19 cellular contexts compared by ENCODE assay signal in genomic region chr2:38648107-38648761, GRCh38. TPM values are rescaled to one million over a fixed set of nuclear protein-coding genes. Genes with fewer than 3 reads are reported as not detected.
DNase-seq lines count a peak whose midpoint lies in the region; ATAC-seq, FAIRE-seq and TF ChIP-seq lines count a peak whose summit lies in the region.
"Had no signal": no experiment of that assay in that cellular context is flagged by ENCODE, and none has a peak within 500 bp of the region (broad histone marks: within the 10 kb centered on the region; RNA-seq: fewer than 3 reads in every experiment).

No MANE protein-coding gene starts in this region.

- H3K4me1 ChIP-seq in PC-9 (replicated peaks; ENCODE audit: insufficient read depth) (0 out of 2 replicates have a peak, but pooled peaks cover 9% of the 10 kb centered on the region), endodermal cell (ENCODE audit: control insufficient read depth, insufficient read depth, low read length) (peaks cover under 1% of the 10 kb centered on the region)
- H3K4me1 ChIP-seq: right lobe of liver, SJCRH30 had no signal

- H3K9me3 Mint-ChIP-seq in endodermal cell = peaks cover 17% of the 10 kb centered on the region
- H3K9me3 Mint-ChIP-seq: natural killer cell had no signal

- BruUV-seq in PC-9 (replicated peaks; lab: Mats Ljungman, UMichigan) = no TSS peak

- no peak overlapping the region for H3K9ac ChIP-seq in endodermal cell (ENCODE audit: extremely low read depth, low read length, poor library complexity, severe bottlenecking)

- peak overlapping the region; percentile 59 for H2AFZ ChIP-seq in PC-9

- no peak for TF ChIP-seq CTCF in HL-60 (IDR thresholded peaks at IDR 0.05; ENCODE audit: insufficient read depth, low read length)
- TF ChIP-seq CTCF in PC-9 (conservative IDR thresholded peaks at IDR 0.05) = no peak
- no peak for TF ChIP-seq CTCF in endodermal cell (conservative IDR thresholded peaks at IDR 0.05)

- ATAC-seq in HG03469 (IDR thresholded peaks at IDR 0.05; ENCODE audit: unreplicated experiment) = no peak
- ATAC-seq: body of pancreas, heart left ventricle, WTC11 had no signal

- H3K27me3 ChIP-seq in HL-60 (ENCODE audit: insufficient read depth, poor library complexity, severe bottlenecking) (no peaks in the 10 kb centered on the region), PC-9 (ENCODE audit: insufficient read depth, low read depth) (no peaks in the 10 kb centered on the region), endodermal cell (ENCODE audit: control insufficient read depth, insufficient read depth, low read length, poor library complexity, severe bottlenecking) (peaks cover 8% of the 10 kb centered on the region)
- H3K27me3 ChIP-seq: body of pancreas, heart left ventricle, right lobe of liver, SJCRH30 had no signal

- DNase-seq in CD1c-positive myeloid dendritic cell (ENCODE audit: extremely low spot score) (peak; percentile 53), HL-60 (ENCODE audit: low read depth in 1 of 2, low spot score in 1 of 2) (peak; percentile 94 to 96), PC-9 (peak in 1 of 2 experiments; percentile 50), epithelial cell of prostate (ENCODE audit: low read depth, low spot score) (peak; percentile 73), endodermal cell (no peak), mucosa of gallbladder (ENCODE audit: low spot score) (no peak), GM19239 (ENCODE audit: insufficient read length, low spot score) (no peak)
- DNase-seq: C1 segment of cervical spinal cord, heart left ventricle, left cardiac atrium, natural killer cell, NCI-H1092 treated with DMSO at 0.1 percent for 48 hours, NCI-H446 treated with DMSO at 0.1 percent for 48 hours, right lobe of liver, substantia nigra had no signal

- H3K79me2 ChIP-seq in PC-9 (ENCODE audit: low read depth) = no peaks in the 10 kb centered on the region

- H3K4me3 ChIP-seq in HL-60 (replicated peaks; ENCODE audit: insufficient read depth, low read length) (no peak overlapping the region), PC-9 (no peak overlapping the region), endodermal cell (ENCODE audit: low read length) (no peak overlapping the region)
- H3K4me3 ChIP-seq: body of pancreas, heart left ventricle, right lobe of liver, SJCRH30 had no signal

- FAIRE-seq in GM19239 (lab: Jason Lieb, UNC) = no peak

- H3K4me3 Mint-ChIP-seq in endodermal cell = no peak overlapping the region
- H3K4me3 Mint-ChIP-seq: natural killer cell, WTC11 had no signal

- no peaks in the 10 kb centered on the region for H3F3A ChIP-seq in PC-9 (ENCODE audit: insufficient read depth, low read depth)

- no peaks in the 10 kb centered on the region for H4K20me1 ChIP-seq in PC-9 (ENCODE audit: insufficient read depth)

- no peak overlapping the region for H3K27ac Mint-ChIP-seq in endodermal cell
- H3K27ac Mint-ChIP-seq: natural killer cell, WTC11 had no signal

- peaks cover 6% of the 10 kb centered on the region for H3K36me3 Mint-ChIP-seq in endodermal cell (ENCODE audit: low read depth)
- H3K36me3 Mint-ChIP-seq: natural killer cell had no signal

- no peak overlapping the region for H3K4me2 ChIP-seq in PC-9

- WGBS in endodermal cell (ENCODE audit: insufficient coverage in 1 of 2, insufficient read length in 1 of 2), 2 experiments = 87 to 90% methylated on average over 4 to 7 of the region's 7 CpGs

- H3K27ac ChIP-seq in HL-60 (replicated peaks) (peak overlapping the region; percentile 93), PC-9 (no peak overlapping the region), epithelial cell of prostate (peak overlapping the region; percentile 31), endodermal cell (ENCODE audit: low read depth, low read length) (no peak overlapping the region)
- H3K27ac ChIP-seq: body of pancreas, heart left ventricle, right lobe of liver, SJCRH30 had no signal

- peaks cover 14% of the 10 kb centered on the region for H3K4me1 Mint-ChIP-seq in endodermal cell
- H3K4me1 Mint-ChIP-seq: WTC11 had no signal

- no peaks in the 10 kb centered on the region for H3K27me3 Mint-ChIP-seq in endodermal cell (ENCODE audit: insufficient read depth)

- no peaks in the 10 kb centered on the region for H3K9me3 ChIP-seq in PC-9 (ENCODE audit: insufficient read depth, low read depth)
- peaks cover 11% of the 10 kb centered on the region for H3K9me3 ChIP-seq in endodermal cell (ENCODE audit: control insufficient read depth, low read length)
- H3K9me3 ChIP-seq: body of pancreas, right lobe of liver had no signal

- CTCF ChIA-PET in PC-9 (lab: Charles Lee) = no interaction called here

- H3K9me2 ChIP-seq in PC-9 (ENCODE audit: insufficient read depth) = no peaks in the 10 kb centered on the region

- POLR2A ChIA-PET in PC-9 (lab: Charles Lee; ENCODE audit: unreplicated experiment) = no interaction called here

- H3K36me3 ChIP-seq in PC-9 (ENCODE audit: low read depth) (no peaks in the 10 kb centered on the region), endodermal cell (ENCODE audit: control insufficient read depth, insufficient read depth, low read length) (no peaks in the 10 kb centered on the region)
- H3K36me3 ChIP-seq: heart left ventricle, right lobe of liver, SJCRH30 had no signal

- intact Hi-C loops in PC-9 (cut with micrococcal nuclease; ENCODE audit: unreplicated experiment) = no loop called here

RNA-seq across cellular contexts. Expression of gene GALM, which starts 17.7 kb away (rescaled TPM):
- total RNA-seq in PC-9 (2021) = 26.3 and 27.7 TPM in 2 replicates
- 10 to 100 TPM; 14.2 to 16.2 TPM for total RNA-seq in endodermal cell
- 9.3 TPM for polyA plus RNA-seq in endodermal cell (2013, experiment 1 of 2)
- polyA plus RNA-seq in endodermal cell (2013, experiment 2 of 2) = 8.8 TPM
- total RNA-seq in mucosa of gallbladder = 32.6 TPM

RNA-seq across cellular contexts. Expression of gene HNRNPLL, which starts 45.5 kb away (rescaled TPM):
- total RNA-seq in PC-9 (2021) (38.1 and 39.5 TPM in 2 replicates), endodermal cell (10 to 100 TPM; 70.9 to 74.1 TPM), mucosa of gallbladder (51.9 TPM)
- polyA plus RNA-seq in endodermal cell (2013, experiment 1 of 2) = 71.7 TPM
- polyA plus RNA-seq in endodermal cell (2013, experiment 2 of 2) = 70.4 TPM

Comparison
In these comparisons a context has a peak if more than half of its experiments do, and no peak if none do; other contexts are left out.
1. DNase-seq: peak in CD1c-positive myeloid dendritic cell (single experiment), HL-60 (2 of 2) and epithelial cell of prostate (single experiment); none in endodermal cell (single experiment), mucosa of gallbladder (single experiment) and GM19239 (single experiment).
2. H3K27ac ChIP-seq: peak in HL-60 (single experiment) and epithelial cell of prostate (single experiment); none in PC-9 (single experiment) and endodermal cell (single experiment).